27 cellular contexts compared by ENCODE assay signal in the genomic region with DNA sequence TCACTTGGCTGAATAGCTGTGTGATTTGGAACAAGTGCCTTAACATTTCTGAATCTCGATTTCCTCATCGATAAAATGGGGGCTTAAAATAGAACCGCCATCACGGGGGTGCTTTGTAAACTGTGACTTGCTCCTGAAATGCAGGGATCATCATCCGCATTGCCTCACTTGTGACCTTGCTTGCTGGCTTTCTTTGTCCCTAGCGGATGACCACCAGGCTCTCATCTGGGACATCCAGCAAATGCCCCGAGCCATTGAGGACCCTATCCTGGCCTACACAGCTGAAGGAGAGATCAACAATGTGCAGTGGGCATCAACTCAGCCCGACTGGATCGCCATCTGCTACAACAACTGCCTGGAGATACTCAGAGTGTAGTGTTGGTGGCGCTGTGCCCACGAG.
"Had no signal": no experiment of that assay in that cellular context is flagged by ENCODE, and none has a peak within 500 bp of the region (broad histone marks: within the 10 kb centered on the region; RNA-seq: fewer than 3 reads in every experiment).

No MANE protein-coding gene starts in this region.

- H3K9me3 ChIP-seq: esophagus muscularis mucosa, gastroesophageal sphincter, heart right ventricle, left lung, mucosa of descending colon, prostate gland, right atrium auricular region, sigmoid colon, thoracic aorta, tibial nerve, upper lobe of left lung had no signal

- H3K27me3 ChIP-seq: esophagus muscularis mucosa, foreskin keratinocyte, gastroesophageal sphincter, heart right ventricle, left lung, neural progenitor cell, right atrium auricular region, sigmoid colon, tibial nerve, upper lobe of left lung had no signal

- H3K27ac ChIP-seq: coronary artery, esophagus muscularis mucosa, foreskin keratinocyte, gastroesophageal sphincter, heart right ventricle, left lung, neural progenitor cell, parathyroid adenoma, prostate gland, right atrium auricular region, sigmoid colon, thoracic aorta, tibial nerve, upper lobe of left lung had no signal

- H3K4me3 ChIP-seq: coronary artery, esophagus muscularis mucosa, gastroesophageal sphincter, heart right ventricle, left lung, mucosa of descending colon, neural progenitor cell, prostate gland, right atrium auricular region, sigmoid colon, thoracic aorta, tibial nerve, upper lobe of left lung had no signal

- H3K9me3 Mint-ChIP-seq: mesothelial cell of epicardium; naive B cell; nephron; neural progenitor cell; stimulated activated naive B cell treated with anti-CD40 and anti-IgM and Interleukin-4, amounts not matched to agents 10 μg/mL and 1 μg/mL and 100 μg/mL, for 72 hours; stimulated activated naive CD8-positive, alpha-beta T cell treated with anti-CD3 and anti-CD28 coated beads, Interleukin-15, Interleukin-2, amounts not matched to agents 100 ng/mL and 50 ng/mL, for 24 hours had no signal

- DNase-seq: dermis blood vessel endothelial cell; effector memory CD4-positive, alpha-beta T cell; foreskin keratinocyte; heart right ventricle; hippocampal formation; left cardiac atrium; left lung; mesenchymal stem cell; mucosa of descending colon; naive B cell; sigmoid colon; stimulated activated CD4-positive, alpha-beta T cell treated with anti-CD3 and anti-CD28 coated beads, Interleukin-2, amount 100 ng/mL, for 24 hours; stimulated activated CD4-positive, alpha-beta T cell treated with anti-CD3 and anti-CD28 coated beads, Interleukin-4, amount 100 ng/mL, for 24 hours; stimulated activated naive B cell treated with anti-CD40 and anti-IgM and Interleukin-4, amounts not matched to agents 10 μg/mL and 1 μg/mL and 100 μg/mL, for 72 hours; upper lobe of left lung had no signal

- H3K27ac Mint-ChIP-seq: mesothelial cell of epicardium; nephron; neural progenitor cell; stimulated activated naive B cell treated with anti-CD40 and anti-IgM and Interleukin-4, amounts not matched to agents 10 μg/mL and 1 μg/mL and 100 μg/mL, for 72 hours; stimulated activated naive CD8-positive, alpha-beta T cell treated with anti-CD3 and anti-CD28 coated beads, Interleukin-15, Interleukin-2, amounts not matched to agents 100 ng/mL and 50 ng/mL, for 24 hours had no signal

- H3K4me1 Mint-ChIP-seq: mesothelial cell of epicardium, nephron, neural progenitor cell had no signal

- H3K27me3 Mint-ChIP-seq: naive B cell; stimulated activated naive B cell treated with anti-CD40 and anti-IgM and Interleukin-4, amounts not matched to agents 10 μg/mL and 1 μg/mL and 100 μg/mL, for 72 hours; stimulated activated naive CD8-positive, alpha-beta T cell treated with anti-CD3 and anti-CD28 coated beads, Interleukin-15, Interleukin-2, amounts not matched to agents 100 ng/mL and 50 ng/mL, for 24 hours had no signal

- H3K4me3 Mint-ChIP-seq: mesothelial cell of epicardium; naive B cell; nephron; neural progenitor cell; stimulated activated naive B cell treated with anti-CD40 and anti-IgM and Interleukin-4, amounts not matched to agents 10 μg/mL and 1 μg/mL and 100 μg/mL, for 72 hours; stimulated activated naive CD8-positive, alpha-beta T cell treated with anti-CD3 and anti-CD28 coated beads, Interleukin-15, Interleukin-2, amounts not matched to agents 100 ng/mL and 50 ng/mL, for 24 hours had no signal
